In the genomic region with DNA sequence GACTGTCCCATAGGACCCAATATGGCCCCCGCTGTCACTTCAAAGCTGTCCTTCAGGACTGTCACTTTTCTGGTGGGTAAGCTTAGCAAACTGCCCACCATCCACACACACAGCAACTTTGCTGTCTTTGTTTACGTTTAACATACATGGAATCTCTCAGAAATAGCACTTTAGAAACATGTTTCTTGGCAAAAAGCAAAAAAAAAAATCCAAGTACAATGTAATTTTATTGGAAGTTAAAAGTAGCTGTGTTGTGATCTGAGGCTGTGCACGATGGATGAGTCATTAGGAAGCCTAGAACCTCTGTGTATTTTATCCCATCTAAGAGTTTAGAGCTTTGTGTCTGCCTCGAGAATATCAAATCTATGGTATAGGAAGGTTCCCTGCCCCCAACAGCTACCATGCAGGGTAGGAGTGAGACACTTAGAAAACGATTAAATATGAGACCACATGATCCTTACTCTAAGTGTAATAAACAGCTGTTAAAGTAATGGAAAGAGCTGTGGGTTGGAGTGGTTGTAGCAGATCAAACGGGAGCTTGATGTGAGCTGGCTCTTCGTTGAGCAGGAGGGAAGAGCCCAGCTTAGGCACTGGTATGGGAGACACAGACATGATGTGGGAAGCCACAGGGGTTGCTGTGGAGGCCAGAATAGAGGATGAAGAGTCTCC, we compare ENCODE assay signal across 13 cellular contexts.
DNase-seq lines count a peak whose midpoint lies in the region; ATAC-seq, FAIRE-seq and TF ChIP-seq lines count a peak whose summit lies in the region.
"Had no signal": no experiment of that assay in that cellular context is flagged by ENCODE, and none has a peak within 500 bp of the region (broad histone marks: within the 10 kb centered on the region; RNA-seq: fewer than 3 reads in every experiment).

No MANE protein-coding gene starts in this region.

- H3K36me3 Mint-ChIP-seq in Caco-2 (ENCODE audit: insufficient read depth, unreplicated experiment) (peaks cover 31% of the 10 kb centered on the region), nephron (ENCODE audit: low read depth) (peaks cover 4% of the 10 kb centered on the region)
- H3K36me3 Mint-ChIP-seq in activated CD4-positive, alpha-beta T cell treated with anti-CD3 and anti-CD28 coated beads for 36 hours (ENCODE audit: low read depth): no peaks in the 10 kb centered on the region
- H3K36me3 Mint-ChIP-seq: activated naive CD4-positive, alpha-beta T cell treated with anti-CD3 and anti-CD28 coated beads, Interleukin-2, amount 50 U/mL, for 24 hours had no signal

- H3K36me3 ChIP-seq in Caco-2 (ENCODE audit: control insufficient read depth, insufficient read depth, low read length) (no peaks in the 10 kb centered on the region), Karpas-422 (ENCODE audit: insufficient read depth, low read length) (no peaks in the 10 kb centered on the region; the same call in 1 of the 2 replicates)
- H3K36me3 ChIP-seq: SJSA1 had no signal

- POLR2A ChIA-PET in Caco-2 (lab: Charles Lee): interaction anchor here (0.6 kb wide), 1 partner anchor 33 kb away, joined by 4 read pairs; no protein-coding TSS in a partner anchor
- POLR2A ChIA-PET in activated CD4-positive, alpha-beta T cell treated with anti-CD3 and anti-CD28 coated beads for 36 hours (lab: Charles Lee): no interaction called here

- TF ChIP-seq CTCF in Caco-2 (IDR thresholded peaks at IDR 0.05; ENCODE audit: insufficient read depth in 1 of 2, low read depth in 1 of 2, low read length in 1 of 2, severe bottlenecking in 1 of 2, unreplicated experiment in 1 of 2) (no peak), nephron (IDR thresholded peaks at IDR 0.05; ENCODE audit: unreplicated experiment in 3 of 3) (no peak)

- H3K4me2 ChIP-seq in Karpas-422 (ENCODE audit: low read depth, low read length, poor library complexity, severe bottlenecking): peak overlapping the region; percentile 78

- ATAC-seq in activated CD4-positive, alpha-beta T cell treated with anti-CD3 and anti-CD28 coated beads for 36 hours: no peak
- ATAC-seq: left cardiac atrium had no signal

- CTCF ChIA-PET in Caco-2 (lab: Charles Lee): interaction anchor here (1.1 to 1.7 kb wide), 3 partner anchors 23 to 301 kb away, joined by 4 to 6 read pairs (median 6); no protein-coding TSS in a partner anchor
- CTCF ChIA-PET in activated CD4-positive, alpha-beta T cell treated with anti-CD3 and anti-CD28 coated beads for 36 hours (lab: Charles Lee): interaction anchor here (0.9 to 1.9 kb wide), 4 partner anchors 9 to 301 kb away, joined by 3 to 4 read pairs (median 4); no protein-coding TSS in a partner anchor

- H3K9me2 ChIP-seq in Karpas-422 (replicated peaks; ENCODE audit: insufficient read depth, low read length): no peaks in the 10 kb centered on the region

- intact Hi-C loops in Caco-2 (cut with micrococcal nuclease; ENCODE audit: unreplicated experiment): no loop called here
- intact Hi-C loops in activated CD4-positive, alpha-beta T cell treated with anti-CD3 and anti-CD28 coated beads for 36 hours (cut with DNase I, micrococcal nuclease): no loop called here

- peaks cover 9% of the 10 kb centered on the region for H3K9me3 Mint-ChIP-seq in Caco-2 (ENCODE audit: unreplicated experiment)
- no peaks in the 10 kb centered on the region for H3K9me3 Mint-ChIP-seq in nephron
- H3K9me3 Mint-ChIP-seq in activated CD4-positive, alpha-beta T cell treated with anti-CD3 and anti-CD28 coated beads for 36 hours (ENCODE audit: low read depth): no peaks in the 10 kb centered on the region
- H3K9me3 Mint-ChIP-seq: activated naive CD4-positive, alpha-beta T cell treated with anti-CD3 and anti-CD28 coated beads, Interleukin-2, amount 50 U/mL, for 24 hours had no signal

- BruUV-seq in Caco-2 (replicated peaks; lab: Mats Ljungman, UMichigan): no TSS peak

- no peak for DNase-seq in Caco-2
- DNase-seq in Karpas-422: peak; percentile 61
- peak; percentile 48 for DNase-seq in astrocyte of the hippocampus (ENCODE audit: low read depth, low spot score)
- no peak for DNase-seq in activated CD4-positive, alpha-beta T cell treated with anti-CD3 and anti-CD28 coated beads for 36 hours
- no peak for DNase-seq in NCI-H1930 (lab: John Stamatoyannopoulos, UW)
- DNase-seq in H54 (ENCODE audit: insufficient read length, low spot score): no peak
- no peak for DNase-seq in glomerular visceral epithelial cell (ENCODE audit: extremely low spot score)
- DNase-seq: activated CD4-positive, alpha-beta T cell treated with anti-CD3 and anti-CD28 coated beads, Interleukin-2, amount 50 U/mL, for 1 hour; left cardiac atrium; NCI-H2171 had no signal

- H3K9ac ChIP-seq in Karpas-422 (ENCODE audit: low read length): peak overlapping the region; percentile 33

- H3K27me3 ChIP-seq in Caco-2 (replicated peaks; ENCODE audit: control insufficient read depth, insufficient read depth, low read length) (no peaks in the 10 kb centered on the region), Karpas-422 (ENCODE audit: low read length) (no peaks in the 10 kb centered on the region)
- H3K27me3 ChIP-seq: SJSA1 had no signal

- H3K27me3 Mint-ChIP-seq in Caco-2 (ENCODE audit: insufficient read depth, unreplicated experiment) (no peaks in the 10 kb centered on the region), nephron (ENCODE audit: low read depth) (no peaks in the 10 kb centered on the region)
- H3K27me3 Mint-ChIP-seq in activated CD4-positive, alpha-beta T cell treated with anti-CD3 and anti-CD28 coated beads for 36 hours: peaks cover 9% of the 10 kb centered on the region

- peak overlapping the region; percentile 91 for H3K27ac ChIP-seq in Karpas-422 (ENCODE audit: low read length)
- H3K27ac ChIP-seq: SJSA1 had no signal

- peaks cover 74% of the 10 kb centered on the region for H3K79me2 ChIP-seq in Karpas-422 (ENCODE audit: low read length)

- no peak for TF ChIP-seq POLR2A in H54 (IDR thresholded peaks at IDR 0.05; ENCODE audit: low read depth, low read length)

- H3K9me3 ChIP-seq in Caco-2: no peaks in the 10 kb centered on the region
- H3K9me3 ChIP-seq in Karpas-422 (ENCODE audit: low read length): no peaks in the 10 kb centered on the region
- H3K9me3 ChIP-seq: SJSA1 had no signal

- H3K4me3 ChIP-seq in Caco-2 (ENCODE audit: low read depth, low read length) (no peak overlapping the region), Karpas-422 (ENCODE audit: low read length) (peak overlapping the region; percentile 63)
- H3K4me3 ChIP-seq: SJSA1 had no signal

- no peak overlapping the region for H3K4me3 Mint-ChIP-seq in Caco-2 (ENCODE audit: unreplicated experiment)
- H3K4me3 Mint-ChIP-seq in nephron: no peak overlapping the region
- no peak overlapping the region for H3K4me3 Mint-ChIP-seq in activated CD4-positive, alpha-beta T cell treated with anti-CD3 and anti-CD28 coated beads for 36 hours
- H3K4me3 Mint-ChIP-seq: activated naive CD4-positive, alpha-beta T cell treated with anti-CD3 and anti-CD28 coated beads, Interleukin-2, amount 50 U/mL, for 24 hours had no signal

- peaks cover 34% of the 10 kb centered on the region for H3K4me1 ChIP-seq in Caco-2
- peaks cover 75% of the 10 kb centered on the region for H3K4me1 ChIP-seq in Karpas-422 (ENCODE audit: low read length)

- H2AFZ ChIP-seq in Karpas-422 (ENCODE audit: low read length): no peak overlapping the region

- FAIRE-seq in H54 (lab: Jason Lieb, UNC): no peak

- H4K20me1 ChIP-seq in Karpas-422 (ENCODE audit: insufficient read depth, low read depth, low read length): peaks cover 8% of the 10 kb centered on the region; the same call in 1 of the 2 replicates

- H3K4me1 Mint-ChIP-seq in Caco-2 (ENCODE audit: low read depth, unreplicated experiment) (peaks cover 34% of the 10 kb centered on the region), nephron (peaks cover 52% of the 10 kb centered on the region)
- peaks cover 16% of the 10 kb centered on the region for H3K4me1 Mint-ChIP-seq in activated CD4-positive, alpha-beta T cell treated with anti-CD3 and anti-CD28 coated beads for 36 hours

- H3K27ac Mint-ChIP-seq in Caco-2 (ENCODE audit: unreplicated experiment): peak overlapping the region; percentile 62
- H3K27ac Mint-ChIP-seq in nephron: peak overlapping the region; percentile 63 to 94 (median 88)
- no peak overlapping the region for H3K27ac Mint-ChIP-seq in activated CD4-positive, alpha-beta T cell treated with anti-CD3 and anti-CD28 coated beads for 36 hours
- H3K27ac Mint-ChIP-seq: activated naive CD4-positive, alpha-beta T cell treated with anti-CD3 and anti-CD28 coated beads, Interleukin-2, amount 50 U/mL, for 24 hours had no signal

Comparison
In these comparisons a context has a peak if more than half of its experiments do, and no peak if none do; other contexts are left out.
1. DNase-seq: peak in Karpas-422 (single experiment) and astrocyte of the hippocampus (single experiment); none in Caco-2 (0 of 2), activated CD4-positive, alpha-beta T cell treated with anti-CD3 and anti-CD28 coated beads for 36 hours (single experiment), NCI-H1930 (0 of 2), H54 (single experiment) and glomerular visceral epithelial cell (single experiment).